ENCODE assay signal across 29 cellular contexts in the genomic region with DNA sequence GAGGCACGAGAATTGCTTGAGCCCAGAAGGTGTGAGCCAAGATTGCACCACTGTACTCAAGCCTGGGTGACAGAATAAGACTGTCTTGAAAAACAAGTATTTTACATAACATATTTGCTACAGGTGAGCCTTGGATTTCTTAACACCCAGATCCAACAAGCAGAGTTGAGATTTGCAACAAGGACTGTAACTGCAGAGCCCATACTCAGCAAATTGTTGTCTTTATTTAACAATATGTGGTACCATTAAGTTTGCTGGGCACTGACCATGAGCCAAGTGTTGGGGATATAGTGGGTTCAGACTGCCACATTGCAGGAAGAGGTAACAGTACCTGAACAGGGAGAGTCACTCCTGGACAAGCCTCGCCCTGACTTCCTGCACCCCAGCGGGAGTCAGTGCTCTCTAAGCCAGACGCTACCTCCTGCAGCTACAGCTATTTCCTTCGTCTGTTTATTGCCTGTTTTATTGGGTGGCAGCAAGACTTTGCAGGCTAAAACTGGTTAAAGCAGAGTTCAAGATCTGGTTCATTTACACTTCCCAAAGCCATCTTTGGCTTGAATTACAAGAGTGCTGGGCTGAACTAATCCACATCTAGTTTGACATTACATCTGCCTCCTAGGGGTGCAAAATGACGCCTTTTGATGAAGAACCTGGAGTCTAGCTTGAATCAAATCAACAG. TPM values are rescaled to one million over a fixed set of nuclear protein-coding genes. Genes with fewer than 3 reads are reported as not detected.
A peak's percentile ranks its signal among the peaks of the same experiment; 100 is the strongest.
DNase-seq lines count a peak whose midpoint lies in the region; ATAC-seq and TF ChIP-seq lines count a peak whose summit lies in the region.
"Had no signal": no experiment of that assay in that cellular context is flagged by ENCODE, and none has a peak within 500 bp of the region (broad histone marks: within the 10 kb centered on the region; RNA-seq: fewer than 3 reads in every experiment).

No MANE protein-coding gene starts in this region.

- H3K27ac ChIP-seq in colonic mucosa, result peak overlapping the region; percentile 57
- H3K27ac ChIP-seq: GM23248, thyroid gland had no signal

- peaks cover 4% of the 10 kb centered on the region for H3K36me3 ChIP-seq in colonic mucosa

- TF ChIP-seq CTCF in LNCaP clone FGC (IDR thresholded peaks at IDR 0.05; ENCODE audit: control insufficient read depth, extremely low read depth, insufficient read depth) (0 out of 2 replicates have a peak, but pooled peaks have one; percentile 13), colonic mucosa (IDR thresholded peaks at IDR 0.05) (no peak), natural killer cell (IDR thresholded peaks at IDR 0.05) (no peak)

- H3K9me3 ChIP-seq in colonic mucosa, result no peaks in the 10 kb centered on the region
- H3K9me3 ChIP-seq: thyroid gland had no signal

- DNase-seq in NCI-H2171 treated with DMSO at 0.1 percent for 48 hours (lab: John Stamatoyannopoulos, UW) (peak; percentile 15), NCI-H2171 (lab: John Stamatoyannopoulos, UW) (no peak), LNCaP clone FGC (ENCODE audit: low read depth) (peak; percentile 75), colonic mucosa (peak; percentile 80), sciatic nerve (ENCODE audit: low spot score) (peak; percentile 33), natural killer cell (no peak)
- DNase-seq in activated naive CD4-positive, alpha-beta T cell treated with anti-CD3 and anti-CD28 coated beads for 36 hours, result no peak
- no peak for DNase-seq in activated CD4-positive, alpha-beta T cell treated with anti-CD3 and anti-CD28 coated beads, Interleukin-2, amount 50 U/mL, for 48 hours
- DNase-seq: activated naive CD4-positive, alpha-beta T cell treated with anti-CD3 and anti-CD28 coated beads, Interleukin-2, amount 10 ng/mL, durations not matched to agents 7 days and 5 days; activated T-cell treated with anti-CD3 and anti-CD28 coated beads, Interleukin-2, amount 50 U/mL, for 4 hours; anterior cingulate cortex; DMS79 treated with DMSO at 0.1 percent for 48 hours; GM23248; MM.1S; NCI-H1694; NCI-H345; NCI-H82; OCI-M1; SHP77; stimulated activated CD4-positive, alpha-beta T cell treated with anti-CD3 and anti-CD28 coated beads, Interleukin-4, amount 100 ng/mL, for 24 hours; stimulated activated naive CD8-positive, alpha-beta T cell treated with anti-CD3 and anti-CD28 coated beads, Interleukin-15, Interleukin-2, amounts not matched to agents 100 U/mL and 50 U/mL, for 24 hours; thyroid gland had no signal

- H3K36me3 Mint-ChIP-seq in natural killer cell, result peaks cover 4% of the 10 kb centered on the region
- H3K36me3 Mint-ChIP-seq in activated naive CD4-positive, alpha-beta T cell treated with anti-CD3 and anti-CD28 coated beads for 36 hours (ENCODE audit: low read depth), result peaks cover 29% of the 10 kb centered on the region

- H3K4me3 ChIP-seq in LNCaP clone FGC (ENCODE audit: low read depth, low read length), result no peak overlapping the region
- H3K4me3 ChIP-seq in colonic mucosa, result no peak overlapping the region
- H3K4me3 ChIP-seq: GM23248, thyroid gland had no signal

- H3K9me3 Mint-ChIP-seq in natural killer cell, result no peaks in the 10 kb centered on the region
- H3K9me3 Mint-ChIP-seq in activated naive CD4-positive, alpha-beta T cell treated with anti-CD3 and anti-CD28 coated beads for 36 hours, result no peaks in the 10 kb centered on the region
- H3K9me3 Mint-ChIP-seq: activated naive CD4-positive, alpha-beta T cell treated with anti-CD3 and anti-CD28 coated beads, Interleukin-2, amount 10 ng/mL, durations not matched to agents 7 days and 5 days; activated T-cell treated with anti-CD3 and anti-CD28 coated beads, Interleukin-2, amount 50 U/mL, for 4 hours; central memory CD8-positive, alpha-beta T cell; IgD-negative memory B cell had no signal

- no peaks in the 10 kb centered on the region for H3K27me3 ChIP-seq in colonic mucosa
- H3K27me3 ChIP-seq: thyroid gland had no signal

- intact Hi-C loops in colonic mucosa (cut with DNase I), result no loop called here
- intact Hi-C loops in sciatic nerve (cut with DNase I), result no loop called here
- intact Hi-C loops in natural killer cell (cut with micrococcal nuclease), result no loop called here
- intact Hi-C loops in activated naive CD4-positive, alpha-beta T cell treated with anti-CD3 and anti-CD28 coated beads for 36 hours (cut with micrococcal nuclease), result no loop called here

- no peaks in the 10 kb centered on the region for H3K27me3 Mint-ChIP-seq in natural killer cell (ENCODE audit: low read depth in 2 of 2)
- H3K27me3 Mint-ChIP-seq in activated naive CD4-positive, alpha-beta T cell treated with anti-CD3 and anti-CD28 coated beads for 36 hours (ENCODE audit: low read depth), result no peaks in the 10 kb centered on the region
- H3K27me3 Mint-ChIP-seq: B cell; central memory CD8-positive, alpha-beta T cell; IgD-negative memory B cell had no signal

- H3K27ac Mint-ChIP-seq in natural killer cell, result no peak overlapping the region
- H3K27ac Mint-ChIP-seq in activated naive CD4-positive, alpha-beta T cell treated with anti-CD3 and anti-CD28 coated beads for 36 hours, result no peak overlapping the region
- H3K27ac Mint-ChIP-seq: activated naive CD4-positive, alpha-beta T cell treated with anti-CD3 and anti-CD28 coated beads, Interleukin-2, amount 10 ng/mL, durations not matched to agents 7 days and 5 days; B cell; IgD-negative memory B cell had no signal

- no peaks in the 10 kb centered on the region for H3K4me1 Mint-ChIP-seq in natural killer cell
- no peaks in the 10 kb centered on the region for H3K4me1 Mint-ChIP-seq in activated naive CD4-positive, alpha-beta T cell treated with anti-CD3 and anti-CD28 coated beads for 36 hours (ENCODE audit: low read depth)
- H3K4me1 Mint-ChIP-seq: activated naive CD4-positive, alpha-beta T cell treated with anti-CD3 and anti-CD28 coated beads, Interleukin-2, amount 10 ng/mL, durations not matched to agents 7 days and 5 days; B cell; central memory CD8-positive, alpha-beta T cell; IgD-negative memory B cell had no signal

- no peak overlapping the region for H3K9ac ChIP-seq in colonic mucosa (ENCODE audit: low read depth in 2 of 2, low read length in 2 of 2)
- H3K9ac ChIP-seq: GM23248 had no signal

- CTCF ChIA-PET in activated naive CD4-positive, alpha-beta T cell treated with anti-CD3 and anti-CD28 coated beads for 36 hours (lab: Charles Lee), result no interaction called here

- no peak for ATAC-seq in sciatic nerve
- ATAC-seq in natural killer cell, result no peak
- ATAC-seq: activated T-cell treated with anti-CD3 and anti-CD28 coated beads, Interleukin-2, amount 50 U/mL, for 4 hours; stimulated activated naive CD8-positive, alpha-beta T cell treated with anti-CD3 and anti-CD28 coated beads, Interleukin-15, Interleukin-2, amounts not matched to agents 100 U/mL and 50 U/mL, for 24 hours had no signal

- H3K4me3 Mint-ChIP-seq in natural killer cell, result no peak overlapping the region
- no peak overlapping the region for H3K4me3 Mint-ChIP-seq in activated naive CD4-positive, alpha-beta T cell treated with anti-CD3 and anti-CD28 coated beads for 36 hours
- H3K4me3 Mint-ChIP-seq: activated naive CD4-positive, alpha-beta T cell treated with anti-CD3 and anti-CD28 coated beads, Interleukin-2, amount 10 ng/mL, durations not matched to agents 7 days and 5 days; activated T-cell treated with anti-CD3 and anti-CD28 coated beads, Interleukin-2, amount 50 U/mL, for 4 hours; B cell; central memory CD8-positive, alpha-beta T cell; IgD-negative memory B cell had no signal

- no peaks in the 10 kb centered on the region for H3K4me1 ChIP-seq in colonic mucosa
- H3K4me1 ChIP-seq: thyroid gland had no signal

RNA-seq across cellular contexts. Expression of a gene that starts 12.4 kb away (rescaled TPM):
- total RNA-seq in colonic mucosa (100 to 1,000 TPM; 112 to 316 TPM), sciatic nerve (90.1 TPM), natural killer cell (100 to 1,000 TPM in 1 of 3 donors, 10 to 100 TPM in 2; 70.4 to 101 (median 94.3) TPM)
- total RNA-seq in activated naive CD4-positive, alpha-beta T cell treated with anti-CD3 and anti-CD28 coated beads for 36 hours, result 100 to 1,000 TPM; 230 to 246 TPM

RNA-seq across cellular contexts. Expression of a gene that starts 12.9 kb away (rescaled TPM):
- total RNA-seq in colonic mucosa, result 10 to 100 TPM; 16.3 to 17.5 TPM
- 17.9 TPM for total RNA-seq in sciatic nerve
- total RNA-seq in natural killer cell, result 10 to 100 TPM; 11.2 to 14.4 (median 13.0) TPM
- 10 to 100 TPM; 12.3 to 13.3 TPM for total RNA-seq in activated naive CD4-positive, alpha-beta T cell treated with anti-CD3 and anti-CD28 coated beads for 36 hours

RNA-seq across cellular contexts. Expression of a gene that starts 28.3 kb away (rescaled TPM):
- total RNA-seq in colonic mucosa, result 1 to 10 TPM in 1 of 2 donors, not detected in 1; 1.2 TPM
- total RNA-seq in sciatic nerve, result 0.31 TPM
- not detected for total RNA-seq in natural killer cell
- not detected for total RNA-seq in activated naive CD4-positive, alpha-beta T cell treated with anti-CD3 and anti-CD28 coated beads for 36 hours
- total RNA-seq: activated CD8-positive, alpha-beta memory T cell treated with anti-CD3 and anti-CD28 coated beads for 36 hours; activated T-cell treated with anti-CD3 and anti-CD28 coated beads, Interleukin-2, amount 50 U/mL, for 4 hours; liver; pulmonary artery endothelial cell; thyroid gland had no signal

RNA-seq across cellular contexts. Expression of a gene that starts 47.0 kb away (rescaled TPM):
- total RNA-seq in colonic mucosa, result under 1 TPM; 0.35 to 0.82 TPM
- 1.0 TPM for total RNA-seq in sciatic nerve
- total RNA-seq in natural killer cell, result under 1 TPM; 0.25 to 0.52 (median 0.40) TPM
- total RNA-seq in activated naive CD4-positive, alpha-beta T cell treated with anti-CD3 and anti-CD28 coated beads for 36 hours, result under 1 TPM; 0.30 to 0.38 TPM
- total RNA-seq: epithelial cell of proximal tubule, GM23248 had no signal

Comparison
In these comparisons a context has a peak if more than half of its experiments do, and no peak if none do; other contexts are left out.
1. DNase-seq: peak in NCI-H2171 treated with DMSO at 0.1 percent for 48 hours (single experiment), LNCaP clone FGC (single experiment), colonic mucosa (single experiment) and sciatic nerve (single experiment); none in NCI-H2171 (single experiment), natural killer cell (single experiment), activated naive CD4-positive, alpha-beta T cell treated with anti-CD3 and anti-CD28 coated beads for 36 hours (single experiment) and activated CD4-positive, alpha-beta T cell treated with anti-CD3 and anti-CD28 coated beads, Interleukin-2, amount 50 U/mL, for 48 hours (0 of 2).